Comparison of ENCODE assay signal across 1 cellular context in the genomic region with DNA sequence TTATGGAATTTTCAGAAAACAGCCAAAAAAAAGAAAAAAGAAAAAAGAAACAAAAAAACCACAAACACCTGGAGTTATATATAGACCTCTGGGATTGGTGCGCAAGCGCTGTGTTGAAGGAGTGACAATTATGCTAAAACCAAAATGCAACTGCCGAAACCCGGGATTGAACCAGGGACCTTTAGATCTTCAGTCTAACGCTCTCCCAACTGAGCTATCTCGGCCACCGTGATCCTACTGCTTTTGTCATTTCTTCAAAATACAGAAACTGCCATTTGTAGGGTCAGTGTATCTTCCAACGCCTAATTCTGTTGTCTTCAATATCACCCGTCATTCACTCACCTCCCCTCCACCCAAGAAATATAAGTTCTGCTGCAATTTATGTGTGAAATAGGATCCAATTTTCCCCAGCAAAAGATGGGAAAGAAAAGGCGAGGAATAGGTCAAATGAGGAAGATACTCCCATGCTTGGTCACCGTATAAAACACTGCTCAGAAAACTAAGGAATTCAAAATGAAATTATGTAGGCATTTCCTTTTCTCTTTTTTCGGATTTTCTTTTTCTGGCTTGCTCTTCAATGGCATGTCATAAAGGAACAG.
TF ChIP-seq lines count a peak whose summit lies in the region.

No MANE protein-coding gene starts in this region.

TF ChIP-seq in K562, 482 proteins besides CTCF, POLR2A, EP300 and RAD21 (continued from another document and continues in another):
- TF ChIP-seq, protein P1, sequence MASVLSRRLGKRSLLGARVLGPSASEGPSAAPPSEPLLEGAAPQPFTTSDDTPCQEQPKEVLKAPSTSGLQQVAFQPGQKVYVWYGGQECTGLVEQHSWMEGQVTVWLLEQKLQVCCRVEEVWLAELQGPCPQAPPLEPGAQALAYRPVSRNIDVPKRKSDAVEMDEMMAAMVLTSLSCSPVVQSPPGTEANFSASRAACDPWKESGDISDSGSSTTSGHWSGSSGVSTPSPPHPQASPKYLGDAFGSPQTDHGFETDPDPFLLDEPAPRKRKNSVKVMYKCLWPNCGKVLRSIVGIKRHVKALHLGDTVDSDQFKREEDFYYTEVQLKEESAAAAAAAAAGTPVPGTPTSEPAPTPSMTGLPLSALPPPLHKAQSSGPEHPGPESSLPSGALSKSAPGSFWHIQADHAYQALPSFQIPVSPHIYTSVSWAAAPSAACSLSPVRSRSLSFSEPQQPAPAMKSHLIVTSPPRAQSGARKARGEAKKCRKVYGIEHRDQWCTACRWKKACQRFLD (CRISPR knock-in tag; IDR thresholded peaks at IDR 0.05) = no peak
- TF ChIP-seq, protein P2, sequence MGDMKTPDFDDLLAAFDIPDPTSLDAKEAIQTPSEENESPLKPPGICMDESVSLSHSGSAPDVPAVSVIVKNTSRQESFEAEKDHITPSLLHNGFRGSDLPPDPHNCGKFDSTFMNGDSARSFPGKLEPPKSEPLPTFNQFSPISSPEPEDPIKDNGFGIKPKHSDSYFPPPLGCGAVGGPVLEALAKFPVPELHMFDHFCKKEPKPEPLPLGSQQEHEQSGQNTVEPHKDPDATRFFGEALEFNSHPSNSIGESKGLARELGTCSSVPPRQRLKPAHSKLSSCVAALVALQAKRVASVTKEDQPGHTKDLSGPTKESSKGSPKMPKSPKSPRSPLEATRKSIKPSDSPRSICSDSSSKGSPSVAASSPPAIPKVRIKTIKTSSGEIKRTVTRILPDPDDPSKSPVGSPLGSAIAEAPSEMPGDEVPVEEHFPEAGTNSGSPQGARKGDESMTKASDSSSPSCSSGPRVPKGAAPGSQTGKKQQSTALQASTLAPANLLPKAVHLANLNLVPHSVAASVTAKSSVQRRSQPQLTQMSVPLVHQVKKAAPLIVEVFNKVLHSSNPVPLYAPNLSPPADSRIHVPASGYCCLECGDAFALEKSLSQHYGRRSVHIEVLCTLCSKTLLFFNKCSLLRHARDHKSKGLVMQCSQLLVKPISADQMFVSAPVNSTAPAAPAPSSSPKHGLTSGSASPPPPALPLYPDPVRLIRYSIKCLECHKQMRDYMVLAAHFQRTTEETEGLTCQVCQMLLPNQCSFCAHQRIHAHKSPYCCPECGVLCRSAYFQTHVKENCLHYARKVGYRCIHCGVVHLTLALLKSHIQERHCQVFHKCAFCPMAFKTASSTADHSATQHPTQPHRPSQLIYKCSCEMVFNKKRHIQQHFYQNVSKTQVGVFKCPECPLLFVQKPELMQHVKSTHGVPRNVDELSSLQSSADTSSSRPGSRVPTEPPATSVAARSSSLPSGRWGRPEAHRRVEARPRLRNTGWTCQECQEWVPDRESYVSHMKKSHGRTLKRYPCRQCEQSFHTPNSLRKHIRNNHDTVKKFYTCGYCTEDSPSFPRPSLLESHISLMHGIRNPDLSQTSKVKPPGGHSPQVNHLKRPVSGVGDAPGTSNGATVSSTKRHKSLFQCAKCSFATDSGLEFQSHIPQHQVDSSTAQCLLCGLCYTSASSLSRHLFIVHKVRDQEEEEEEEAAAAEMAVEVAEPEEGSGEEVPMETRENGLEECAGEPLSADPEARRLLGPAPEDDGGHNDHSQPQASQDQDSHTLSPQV (IDR thresholded peaks at IDR 0.05) = peak; percentile 91
- TF ChIP-seq C11orf30 (IDR thresholded peaks at IDR 0.05; ENCODE audit: low read depth) (no peak; the same call in 1 of the 2 replicates), FOS (IDR thresholded peaks at IDR 0.05; ENCODE audit: extremely low read depth, insufficient read length) (peak; percentile 7), BRF1 (IDR thresholded peaks at IDR 0.05; ENCODE audit: borderline replicate concordance, extremely low read depth, insufficient read length) (peak; percentile 61), SP1 (CRISPR knock-in tag; IDR thresholded peaks at IDR 0.05) (no peak; the same call in 1 of the 2 replicates), ZNF263 (CRISPR knock-in tag; IDR thresholded peaks at IDR 0.05; ENCODE audit: borderline replicate concordance) (no peak), NR1H2 (CRISPR knock-in tag; IDR thresholded peaks at IDR 0.05) (no peak), MBD2 (IDR thresholded peaks at IDR 0.05; ENCODE audit: borderline replicate concordance, low read depth) (no peak), MEF2D (tag; conservative IDR thresholded peaks at IDR 0.05; ENCODE audit: low read depth) (peak; percentile 63), TSC22D4 (tag; IDR thresholded peaks at IDR 0.05) (no peak), ATF1 (CRISPR knock-in tag; IDR thresholded peaks at IDR 0.05) (no peak), ATF1 (tag; IDR thresholded peaks at IDR 0.05) (peak; percentile 73), SIRT6 (IDR thresholded peaks at IDR 0.05; ENCODE audit: low read depth, low read length) (no peak), HDAC6 (IDR thresholded peaks at IDR 0.05; ENCODE audit: low read depth, low read length) (peak; percentile 82; the same call in 1 of the 2 replicates)
- TF ChIP-seq, protein P3, sequence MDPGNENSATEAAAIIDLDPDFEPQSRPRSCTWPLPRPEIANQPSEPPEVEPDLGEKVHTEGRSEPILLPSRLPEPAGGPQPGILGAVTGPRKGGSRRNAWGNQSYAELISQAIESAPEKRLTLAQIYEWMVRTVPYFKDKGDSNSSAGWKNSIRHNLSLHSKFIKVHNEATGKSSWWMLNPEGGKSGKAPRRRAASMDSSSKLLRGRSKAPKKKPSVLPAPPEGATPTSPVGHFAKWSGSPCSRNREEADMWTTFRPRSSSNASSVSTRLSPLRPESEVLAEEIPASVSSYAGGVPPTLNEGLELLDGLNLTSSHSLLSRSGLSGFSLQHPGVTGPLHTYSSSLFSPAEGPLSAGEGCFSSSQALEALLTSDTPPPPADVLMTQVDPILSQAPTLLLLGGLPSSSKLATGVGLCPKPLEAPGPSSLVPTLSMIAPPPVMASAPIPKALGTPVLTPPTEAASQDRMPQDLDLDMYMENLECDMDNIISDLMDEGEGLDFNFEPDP (CRISPR knock-in tag; IDR thresholded peaks at IDR 0.05) = no peak
- TF ChIP-seq, protein P4, sequence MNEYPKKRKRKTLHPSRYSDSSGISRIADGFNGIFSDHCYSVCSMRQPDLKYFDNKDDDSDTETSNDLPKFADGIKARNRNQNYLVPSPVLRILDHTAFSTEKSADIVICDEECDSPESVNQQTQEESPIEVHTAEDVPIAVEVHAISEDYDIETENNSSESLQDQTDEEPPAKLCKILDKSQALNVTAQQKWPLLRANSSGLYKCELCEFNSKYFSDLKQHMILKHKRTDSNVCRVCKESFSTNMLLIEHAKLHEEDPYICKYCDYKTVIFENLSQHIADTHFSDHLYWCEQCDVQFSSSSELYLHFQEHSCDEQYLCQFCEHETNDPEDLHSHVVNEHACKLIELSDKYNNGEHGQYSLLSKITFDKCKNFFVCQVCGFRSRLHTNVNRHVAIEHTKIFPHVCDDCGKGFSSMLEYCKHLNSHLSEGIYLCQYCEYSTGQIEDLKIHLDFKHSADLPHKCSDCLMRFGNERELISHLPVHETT (CRISPR knock-in tag; conservative IDR thresholded peaks at IDR 0.05 in 1 of 2, IDR thresholded peaks at IDR 0.05 in 1 of 2) = 0 out of 4 replicates have a peak, but pooled peaks of 1 of the 2 experiments have one; percentile 32
- TF ChIP-seq, protein P5, sequence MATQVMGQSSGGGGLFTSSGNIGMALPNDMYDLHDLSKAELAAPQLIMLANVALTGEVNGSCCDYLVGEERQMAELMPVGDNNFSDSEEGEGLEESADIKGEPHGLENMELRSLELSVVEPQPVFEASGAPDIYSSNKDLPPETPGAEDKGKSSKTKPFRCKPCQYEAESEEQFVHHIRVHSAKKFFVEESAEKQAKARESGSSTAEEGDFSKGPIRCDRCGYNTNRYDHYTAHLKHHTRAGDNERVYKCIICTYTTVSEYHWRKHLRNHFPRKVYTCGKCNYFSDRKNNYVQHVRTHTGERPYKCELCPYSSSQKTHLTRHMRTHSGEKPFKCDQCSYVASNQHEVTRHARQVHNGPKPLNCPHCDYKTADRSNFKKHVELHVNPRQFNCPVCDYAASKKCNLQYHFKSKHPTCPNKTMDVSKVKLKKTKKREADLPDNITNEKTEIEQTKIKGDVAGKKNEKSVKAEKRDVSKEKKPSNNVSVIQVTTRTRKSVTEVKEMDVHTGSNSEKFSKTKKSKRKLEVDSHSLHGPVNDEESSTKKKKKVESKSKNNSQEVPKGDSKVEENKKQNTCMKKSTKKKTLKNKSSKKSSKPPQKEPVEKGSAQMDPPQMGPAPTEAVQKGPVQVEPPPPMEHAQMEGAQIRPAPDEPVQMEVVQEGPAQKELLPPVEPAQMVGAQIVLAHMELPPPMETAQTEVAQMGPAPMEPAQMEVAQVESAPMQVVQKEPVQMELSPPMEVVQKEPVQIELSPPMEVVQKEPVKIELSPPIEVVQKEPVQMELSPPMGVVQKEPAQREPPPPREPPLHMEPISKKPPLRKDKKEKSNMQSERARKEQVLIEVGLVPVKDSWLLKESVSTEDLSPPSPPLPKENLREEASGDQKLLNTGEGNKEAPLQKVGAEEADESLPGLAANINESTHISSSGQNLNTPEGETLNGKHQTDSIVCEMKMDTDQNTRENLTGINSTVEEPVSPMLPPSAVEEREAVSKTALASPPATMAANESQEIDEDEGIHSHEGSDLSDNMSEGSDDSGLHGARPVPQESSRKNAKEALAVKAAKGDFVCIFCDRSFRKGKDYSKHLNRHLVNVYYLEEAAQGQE (CRISPR knock-in tag; IDR thresholded peaks at IDR 0.05; ENCODE audit: low read depth) = no peak
- TF ChIP-seq, protein P6, sequence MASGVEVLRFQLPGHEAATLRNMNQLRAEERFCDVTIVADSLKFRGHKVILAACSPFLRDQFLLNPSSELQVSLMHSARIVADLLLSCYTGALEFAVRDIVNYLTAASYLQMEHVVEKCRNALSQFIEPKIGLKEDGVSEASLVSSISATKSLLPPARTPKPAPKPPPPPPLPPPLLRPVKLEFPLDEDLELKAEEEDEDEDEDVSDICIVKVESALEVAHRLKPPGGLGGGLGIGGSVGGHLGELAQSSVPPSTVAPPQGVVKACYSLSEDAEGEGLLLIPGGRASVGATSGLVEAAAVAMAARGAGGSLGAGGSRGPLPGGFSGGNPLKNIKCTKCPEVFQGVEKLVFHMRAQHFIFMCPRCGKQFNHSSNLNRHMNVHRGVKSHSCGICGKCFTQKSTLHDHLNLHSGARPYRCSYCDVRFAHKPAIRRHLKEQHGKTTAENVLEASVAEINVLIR (CRISPR knock-in tag; IDR thresholded peaks at IDR 0.05) = no peak
- TF ChIP-seq, protein P7, sequence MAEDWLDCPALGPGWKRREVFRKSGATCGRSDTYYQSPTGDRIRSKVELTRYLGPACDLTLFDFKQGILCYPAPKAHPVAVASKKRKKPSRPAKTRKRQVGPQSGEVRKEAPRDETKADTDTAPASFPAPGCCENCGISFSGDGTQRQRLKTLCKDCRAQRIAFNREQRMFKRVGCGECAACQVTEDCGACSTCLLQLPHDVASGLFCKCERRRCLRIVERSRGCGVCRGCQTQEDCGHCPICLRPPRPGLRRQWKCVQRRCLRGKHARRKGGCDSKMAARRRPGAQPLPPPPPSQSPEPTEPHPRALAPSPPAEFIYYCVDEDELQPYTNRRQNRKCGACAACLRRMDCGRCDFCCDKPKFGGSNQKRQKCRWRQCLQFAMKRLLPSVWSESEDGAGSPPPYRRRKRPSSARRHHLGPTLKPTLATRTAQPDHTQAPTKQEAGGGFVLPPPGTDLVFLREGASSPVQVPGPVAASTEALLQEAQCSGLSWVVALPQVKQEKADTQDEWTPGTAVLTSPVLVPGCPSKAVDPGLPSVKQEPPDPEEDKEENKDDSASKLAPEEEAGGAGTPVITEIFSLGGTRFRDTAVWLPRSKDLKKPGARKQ (CRISPR knock-in tag; IDR thresholded peaks at IDR 0.05) = no peak
- TF ChIP-seq, protein P8, sequence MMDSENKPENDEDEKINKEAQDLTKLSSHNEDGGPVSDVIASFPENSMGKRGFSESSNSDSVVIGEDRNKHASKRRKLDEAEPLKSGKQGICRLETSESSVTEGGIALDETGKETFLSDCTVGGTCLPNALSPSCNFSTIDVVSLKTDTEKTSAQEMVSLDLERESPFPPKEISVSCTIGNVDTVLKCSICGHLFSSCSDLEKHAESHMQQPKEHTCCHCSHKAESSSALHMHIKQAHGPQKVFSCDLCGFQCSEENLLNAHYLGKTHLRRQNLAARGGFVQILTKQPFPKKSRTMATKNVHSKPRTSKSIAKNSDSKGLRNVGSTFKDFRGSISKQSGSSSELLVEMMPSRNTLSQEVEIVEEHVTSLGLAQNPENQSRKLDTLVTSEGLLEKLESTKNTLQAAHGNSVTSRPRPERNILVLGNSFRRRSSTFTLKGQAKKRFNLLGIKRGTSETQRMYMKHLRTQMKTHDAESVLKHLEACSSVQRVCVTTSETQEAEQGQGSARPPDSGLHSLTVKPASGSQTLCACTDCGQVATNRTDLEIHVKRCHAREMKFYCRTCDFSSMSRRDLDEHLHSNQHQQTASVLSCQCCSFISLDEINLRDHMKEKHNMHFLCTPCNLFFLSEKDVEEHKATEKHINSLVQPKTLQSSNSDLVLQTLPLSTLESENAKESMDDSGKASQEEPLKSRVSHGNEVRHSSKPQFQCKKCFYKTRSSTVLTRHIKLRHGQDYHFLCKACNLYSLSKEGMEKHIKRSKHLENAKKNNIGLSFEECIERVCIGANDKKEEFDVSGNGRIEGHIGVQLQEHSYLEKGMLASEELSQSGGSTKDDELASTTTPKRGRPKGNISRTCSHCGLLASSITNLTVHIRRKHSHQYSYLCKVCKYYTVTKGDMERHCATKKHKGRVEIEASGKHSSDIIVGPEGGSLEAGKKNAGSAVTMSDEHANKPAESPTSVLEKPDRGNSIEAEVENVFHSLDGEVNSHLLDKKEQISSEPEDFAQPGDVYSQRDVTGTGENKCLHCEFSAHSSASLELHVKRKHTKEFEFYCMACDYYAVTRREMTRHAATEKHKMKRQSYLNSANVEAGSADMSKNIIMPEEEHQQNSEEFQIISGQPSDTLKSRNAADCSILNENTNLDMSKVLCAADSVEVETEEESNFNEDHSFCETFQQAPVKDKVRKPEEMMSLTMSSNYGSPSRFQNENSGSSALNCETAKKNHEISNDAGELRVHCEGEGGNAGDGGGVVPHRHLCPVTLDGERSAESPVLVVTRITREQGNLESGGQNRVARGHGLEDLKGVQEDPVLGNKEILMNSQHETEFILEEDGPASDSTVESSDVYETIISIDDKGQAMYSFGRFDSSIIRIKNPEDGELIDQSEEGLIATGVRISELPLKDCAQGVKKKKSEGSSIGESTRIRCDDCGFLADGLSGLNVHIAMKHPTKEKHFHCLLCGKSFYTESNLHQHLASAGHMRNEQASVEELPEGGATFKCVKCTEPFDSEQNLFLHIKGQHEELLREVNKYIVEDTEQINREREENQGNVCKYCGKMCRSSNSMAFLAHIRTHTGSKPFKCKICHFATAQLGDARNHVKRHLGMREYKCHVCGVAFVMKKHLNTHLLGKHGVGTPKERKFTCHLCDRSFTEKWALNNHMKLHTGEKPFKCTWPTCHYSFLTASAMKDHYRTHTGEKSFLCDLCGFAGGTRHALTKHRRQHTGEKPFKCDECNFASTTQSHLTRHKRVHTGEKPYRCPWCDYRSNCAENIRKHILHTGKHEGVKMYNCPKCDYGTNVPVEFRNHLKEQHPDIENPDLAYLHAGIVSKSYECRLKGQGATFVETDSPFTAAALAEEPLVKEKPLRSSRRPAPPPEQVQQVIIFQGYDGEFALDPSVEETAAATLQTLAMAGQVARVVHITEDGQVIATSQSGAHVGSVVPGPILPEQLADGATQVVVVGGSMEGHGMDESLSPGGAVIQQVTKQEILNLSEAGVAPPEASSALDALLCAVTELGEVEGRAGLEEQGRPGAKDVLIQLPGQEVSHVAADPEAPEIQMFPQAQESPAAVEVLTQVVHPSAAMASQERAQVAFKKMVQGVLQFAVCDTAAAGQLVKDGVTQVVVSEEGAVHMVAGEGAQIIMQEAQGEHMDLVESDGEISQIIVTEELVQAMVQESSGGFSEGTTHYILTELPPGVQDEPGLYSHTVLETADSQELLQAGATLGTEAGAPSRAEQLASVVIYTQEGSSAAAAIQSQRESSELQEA (IDR thresholded peaks at IDR 0.05; ENCODE audit: low read depth) = peak; percentile 93
- TF ChIP-seq, protein P9, sequence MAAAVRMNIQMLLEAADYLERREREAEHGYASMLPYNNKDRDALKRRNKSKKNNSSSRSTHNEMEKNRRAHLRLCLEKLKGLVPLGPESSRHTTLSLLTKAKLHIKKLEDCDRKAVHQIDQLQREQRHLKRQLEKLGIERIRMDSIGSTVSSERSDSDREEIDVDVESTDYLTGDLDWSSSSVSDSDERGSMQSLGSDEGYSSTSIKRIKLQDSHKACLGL (CRISPR knock-in tag; IDR thresholded peaks at IDR 0.05; ENCODE audit: borderline replicate concordance, poor library complexity, severe bottlenecking) = no peak
